Comparison of ENCODE assay signal across 17 cellular contexts in the genomic region with DNA sequence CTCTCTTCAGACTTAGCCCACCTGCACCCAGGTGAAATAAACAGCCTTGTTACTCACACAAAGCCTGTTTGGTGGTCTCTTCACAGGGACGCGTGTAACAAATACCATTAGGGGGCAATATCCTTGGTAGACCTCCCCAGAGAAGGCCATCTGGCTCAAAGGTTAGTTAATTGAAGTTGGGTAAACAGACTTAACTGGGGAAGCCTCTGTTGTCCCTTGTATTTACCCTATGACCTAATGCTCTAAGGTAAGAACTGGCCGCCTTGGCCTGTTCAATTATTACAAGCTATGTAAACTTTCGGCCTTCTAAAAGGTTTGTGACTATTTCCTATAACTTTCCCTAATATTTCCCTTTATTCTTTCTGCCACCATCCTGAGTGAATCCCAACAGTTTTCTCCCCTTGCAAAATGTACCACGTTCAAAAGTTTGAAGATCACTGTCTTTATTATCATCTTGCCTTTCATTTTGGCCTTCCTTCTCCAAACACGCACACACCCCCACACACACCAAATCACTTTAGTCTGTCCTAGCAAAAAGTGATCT. TPM values are rescaled to one million over a fixed set of nuclear protein-coding genes. Genes with fewer than 3 reads are reported as not detected.
DNase-seq lines count a peak whose midpoint lies in the region; ATAC-seq and TF ChIP-seq lines count a peak whose summit lies in the region.
"Had no signal": no experiment of that assay in that cellular context is flagged by ENCODE, and none has a peak within 500 bp of the region (broad histone marks: within the 10 kb centered on the region; RNA-seq: fewer than 3 reads in every experiment).

No MANE protein-coding gene starts in this region.

- TF ChIP-seq POLR2A in body of pancreas (IDR thresholded peaks at IDR 0.05), result peak in 1 of 3 donors; percentile 7

- peaks cover 27 to 59% (median 53%) of the 10 kb centered on the region in 3 donors for H3K4me1 Mint-ChIP-seq in CD8-positive, alpha-beta memory T cell
- H3K4me1 Mint-ChIP-seq in IgD-negative memory B cell, result peaks cover 14 to 29% (median 15%) of the 10 kb centered on the region in 3 donors
- peaks cover 12 to 26% of the 10 kb centered on the region in 2 donors for H3K4me1 Mint-ChIP-seq in natural killer cell treated with Interleukin-12 subunit alpha and Interleukin-12 subunit beta and Interleukin-15 and Interleukin-18, amount 100 ng/mL, for 72 hours (ENCODE audit: low read depth in 2 of 2)

- WGBS in body of pancreas, 2 donors, result 45 to 52% methylated on average over 6 of the region's 6 CpGs

- peaks cover 0 to 8% (median 1%) of the 10 kb centered on the region in 3 donors for H3K36me3 Mint-ChIP-seq in CD8-positive, alpha-beta memory T cell
- H3K36me3 Mint-ChIP-seq in IgD-negative memory B cell, result no peaks in the 10 kb centered on the region
- no peaks in the 10 kb centered on the region for H3K36me3 Mint-ChIP-seq in natural killer cell treated with Interleukin-12 subunit alpha and Interleukin-12 subunit beta and Interleukin-15 and Interleukin-18, amount 100 ng/mL, for 72 hours

- H3K4me3 Mint-ChIP-seq in CD8-positive, alpha-beta memory T cell, result peak overlapping the region in 6 of 7 donors; percentile 17 to 96 (median 44)
- peak overlapping the region in 3 of 4 donors; percentile 3 to 44 (median 41) for H3K4me3 Mint-ChIP-seq in IgD-negative memory B cell
- peak overlapping the region; percentile 13 for H3K4me3 Mint-ChIP-seq in natural killer cell treated with Interleukin-12 subunit alpha and Interleukin-12 subunit beta and Interleukin-15 and Interleukin-18, amount 100 ng/mL, for 72 hours

- CTCF ChIA-PET in CD8-positive, alpha-beta memory T cell (lab: Charles Lee), result interaction anchor here (1.5 to 3.9 kb wide), 3 partner anchors 25 to 239 kb away, joined by 3 to 28 read pairs (median 4); no protein-coding TSS in a partner anchor

- H3K9me3 ChIP-seq in CD8-positive, alpha-beta memory T cell (ENCODE audit: low read length), result no peaks in the 10 kb centered on the region
- H3K9me3 ChIP-seq in body of pancreas, result no peaks in the 10 kb centered on the region
- H3K9me3 ChIP-seq: mucosa of descending colon, prostate gland had no signal

- ATAC-seq in body of pancreas, result peak; percentile 54
- no peak for ATAC-seq in natural killer cell treated with Interleukin-12 subunit alpha and Interleukin-12 subunit beta and Interleukin-15 and Interleukin-18, amount 100 ng/mL, for 72 hours

- H3K27me3 Mint-ChIP-seq in CD8-positive, alpha-beta memory T cell, result peaks cover 0 to 1% of the 10 kb centered on the region in 2 donors
- H3K27me3 Mint-ChIP-seq in IgD-negative memory B cell, result no peaks in the 10 kb centered on the region
- no peaks in the 10 kb centered on the region for H3K27me3 Mint-ChIP-seq in natural killer cell treated with Interleukin-12 subunit alpha and Interleukin-12 subunit beta and Interleukin-15 and Interleukin-18, amount 100 ng/mL, for 72 hours

- intact Hi-C loops in body of pancreas (cut with DNase I), result no loop called here

- no peaks in the 10 kb centered on the region for H3K36me3 ChIP-seq in CD8-positive, alpha-beta memory T cell (ENCODE audit: insufficient read depth, low read length)
- no peaks in the 10 kb centered on the region for H3K36me3 ChIP-seq in body of pancreas (replicated peaks in 1 of 2; ENCODE audit: insufficient read depth in 1 of 2, low read depth in 2 of 2)
- H3K36me3 ChIP-seq: prostate gland had no signal

- DNase-seq in CD8-positive, alpha-beta memory T cell, result no peak
- DNase-seq in body of pancreas (peak; percentile 51 to 83 (median 75)), caudate nucleus (lab: John Stamatoyannopoulos, UW) (no peak), foreskin fibroblast (no peak), NCI-H748 treated with DMSO at 0.1 percent for 48 hours (lab: John Stamatoyannopoulos, UW) (no peak)
- DNase-seq in natural killer cell treated with Interleukin-12 subunit alpha and Interleukin-12 subunit beta and Interleukin-15 and Interleukin-18, amount 100 ng/mL, for 72 hours (ENCODE audit: low spot score), result no peak
- DNase-seq: activated CD8-positive, alpha-beta memory T cell treated with anti-CD3 and anti-CD28 coated beads, Interleukin-2, amount 50 U/mL, for 48 hours; amniotic stem cell; C1 segment of cervical spinal cord; NCI-H187 treated with DMSO at 0.1 percent for 48 hours; NCI-H524; stimulated activated naive CD4-positive, alpha-beta T cell treated with Interleukin-2 at 50 U/mL for 16 hours had no signal

- H3K27ac Mint-ChIP-seq in CD8-positive, alpha-beta memory T cell, result peak overlapping the region in 6 of 8 donors; percentile 20 to 95 (median 72)
- no peak overlapping the region for H3K27ac Mint-ChIP-seq in IgD-negative memory B cell
- H3K27ac Mint-ChIP-seq in natural killer cell treated with Interleukin-12 subunit alpha and Interleukin-12 subunit beta and Interleukin-15 and Interleukin-18, amount 100 ng/mL, for 72 hours, result no peak overlapping the region

- POLR2A ChIA-PET in CD8-positive, alpha-beta memory T cell (lab: Charles Lee), result no interaction called here

- H3K9me3 Mint-ChIP-seq in CD8-positive, alpha-beta memory T cell, result no peaks in the 10 kb centered on the region
- H3K9me3 Mint-ChIP-seq in IgD-negative memory B cell, result no peaks in the 10 kb centered on the region
- H3K9me3 Mint-ChIP-seq in natural killer cell treated with Interleukin-12 subunit alpha and Interleukin-12 subunit beta and Interleukin-15 and Interleukin-18, amount 100 ng/mL, for 72 hours, result no peaks in the 10 kb centered on the region

- TF ChIP-seq CTCF in body of pancreas (IDR thresholded peaks at IDR 0.05) (no peak), foreskin fibroblast (IDR thresholded peaks at IDR 0.05; ENCODE audit: low read depth, low read length) (no peak)

- H3K27me3 ChIP-seq in CD8-positive, alpha-beta memory T cell (ENCODE audit: insufficient read depth, low read length, poor library complexity, severe bottlenecking), result no peaks in the 10 kb centered on the region
- H3K27me3 ChIP-seq in body of pancreas, result no peaks in the 10 kb centered on the region

- peaks cover 47% of the 10 kb centered on the region for H3K4me1 ChIP-seq in CD8-positive, alpha-beta memory T cell (ENCODE audit: insufficient read depth, low read length)
- H3K4me1 ChIP-seq in body of pancreas, result peaks cover 51% of the 10 kb centered on the region

- no peak overlapping the region for H3K4me3 ChIP-seq in CD8-positive, alpha-beta memory T cell (ENCODE audit: low read length)
- H3K4me3 ChIP-seq in body of pancreas, result no peak overlapping the region
- no peak overlapping the region for H3K4me3 ChIP-seq in foreskin fibroblast (ENCODE audit: low read depth in 1 of 2, low read length in 2 of 2)
- H3K4me3 ChIP-seq: mucosa of descending colon, prostate gland had no signal

- no peak overlapping the region for H3K27ac ChIP-seq in CD8-positive, alpha-beta memory T cell (ENCODE audit: low read depth, low read length)
- peak overlapping the region; percentile 87 to 94 (median 88) for H3K27ac ChIP-seq in body of pancreas
- no peak overlapping the region for H3K27ac ChIP-seq in caudate nucleus (ENCODE audit: low read depth, low read length)
- H3K27ac ChIP-seq: epithelial cell of prostate had no signal

RNA-seq across cellular contexts. Expression of a gene that starts 15.3 kb away (rescaled TPM):
- total RNA-seq in CD8-positive, alpha-beta memory T cell, result 1 to 10 TPM; 8.7 to 8.8 TPM
- not detected for polyA plus RNA-seq in CD8-positive, alpha-beta memory T cell
- polyA plus RNA-seq in IgD-negative memory B cell, result 9.2 TPM
- 100 to 1,000 TPM in 1 of 2 donors, 10 to 100 TPM in 1; 18.8 to 118 TPM for total RNA-seq in body of pancreas
- total RNA-seq in natural killer cell treated with Interleukin-12 subunit alpha and Interleukin-12 subunit beta and Interleukin-15 and Interleukin-18, amount 100 ng/mL, for 72 hours, result under 1 TPM in 1 of 2 donors, not detected in 1; 0.36 TPM
- total RNA-seq: G401 had no signal

RNA-seq across cellular contexts. Expression of a gene that starts 26.7 kb away (rescaled TPM):
- total RNA-seq in CD8-positive, alpha-beta memory T cell, result 10 to 100 TPM; 34.9 to 39.7 TPM
- 26.6 TPM for polyA plus RNA-seq in CD8-positive, alpha-beta memory T cell
- polyA plus RNA-seq in IgD-negative memory B cell, result 29.8 TPM
- 10 to 100 TPM; 14.3 to 15.8 TPM for total RNA-seq in body of pancreas
- 10 to 100 TPM; 14.9 to 27.8 TPM for total RNA-seq in natural killer cell treated with Interleukin-12 subunit alpha and Interleukin-12 subunit beta and Interleukin-15 and Interleukin-18, amount 100 ng/mL, for 72 hours

Comparison
In these comparisons a context has a peak if more than half of its experiments do, and no peak if none do; other contexts are left out.
1. DNase-seq: peak in body of pancreas (4 of 4); none in CD8-positive, alpha-beta memory T cell (0 of 5), natural killer cell treated with Interleukin-12 subunit alpha and Interleukin-12 subunit beta and Interleukin-15 and Interleukin-18, amount 100 ng/mL, for 72 hours (single experiment), caudate nucleus (0 of 61), foreskin fibroblast (0 of 2) and NCI-H748 treated with DMSO at 0.1 percent for 48 hours (single experiment).
2. H3K27ac ChIP-seq: peak in body of pancreas (4 of 4); none in CD8-positive, alpha-beta memory T cell (single experiment) and caudate nucleus (single experiment).
3. H3K27ac Mint-ChIP-seq: peak in CD8-positive, alpha-beta memory T cell (6 of 8); none in IgD-negative memory B cell (0 of 3) and natural killer cell treated with Interleukin-12 subunit alpha and Interleukin-12 subunit beta and Interleukin-15 and Interleukin-18, amount 100 ng/mL, for 72 hours (0 of 2).
4. RNA of a gene that starts 15.3 kb away (total RNA-seq): 18.8 to 118 TPM in body of pancreas and 8.7 to 8.8 TPM in CD8-positive, alpha-beta memory T cell; 0.36 TPM in natural killer cell treated with Interleukin-12 subunit alpha and Interleukin-12 subunit beta and Interleukin-15 and Interleukin-18, amount 100 ng/mL, for 72 hours; every median in the first group is over 4 times any median in the second.
5. Peak in every context shown above with its lines, with median percentiles within 50 percentile points of each other: H3K4me3 Mint-ChIP-seq.